ENCODE assay signal across 11 cellular contexts in genomic region chr2:74205113-74205512, GRCh38. TPM values are rescaled to one million over a fixed set of nuclear protein-coding genes. Genes with fewer than 3 reads are reported as not detected.
DNase-seq lines count a peak whose midpoint lies in the region; ATAC-seq, FAIRE-seq and TF ChIP-seq lines count a peak whose summit lies in the region.
"Had no signal": no experiment of that assay in that cellular context is flagged by ENCODE, and none has a peak within 500 bp of the region (broad histone marks: within the 10 kb centered on the region; RNA-seq: fewer than 3 reads in every experiment).

No MANE protein-coding gene starts in this region.

- peak overlapping the region; percentile 13; the same call in 1 of the 2 replicates for H3K27ac Mint-ChIP-seq in HFFc6
- H3K27ac Mint-ChIP-seq in activated naive CD8-positive, alpha-beta T cell treated with anti-CD3 and anti-CD28 coated beads for 36 hours = peak overlapping the region; percentile 97

- H3K36me3 Mint-ChIP-seq in HFFc6 (ENCODE audit: low read depth) = peaks cover 12% of the 10 kb centered on the region
- H3K36me3 Mint-ChIP-seq in activated naive CD8-positive, alpha-beta T cell treated with anti-CD3 and anti-CD28 coated beads for 36 hours = peaks cover 85% of the 10 kb centered on the region

- POLR2A ChIA-PET in A549 (lab: Yijun Ruan, JAX) = interaction anchor here (1.0 to 1.6 kb wide), 2 partner anchors 9 to 27 kb away, joined by 5 to 6 read pairs; partner anchors contain the start of gene MOB1A

- ATAC-seq in A549 = no peak; a peak in 1 of 6 replicates
- no peak for ATAC-seq in HG03378 (IDR thresholded peaks at IDR 0.05; ENCODE audit: unreplicated experiment)
- ATAC-seq in GM21367 (IDR thresholded peaks at IDR 0.05; ENCODE audit: unreplicated experiment) = no peak

- CTCF ChIA-PET in A549 (lab: Yijun Ruan, JAX) = interaction anchor here (0.6 to 1.7 kb wide), 5 partner anchors 9 to 44 kb away, joined by 3 to 4 read pairs (median 3); partner anchors contain the start of gene MOB1A

- H3K4me1 ChIP-seq in A549 = peaks cover 62% of the 10 kb centered on the region

- DNase-seq in A549 (ENCODE audit: low read depth in 1 of 2, low spot score in 1 of 2) (no peak), HFFc6 (no peak), mesenteric fat pad (ENCODE audit: low spot score) (peak; percentile 47), SK-N-DZ (ENCODE audit: low spot score) (no peak), NCI-H748 (lab: John Stamatoyannopoulos, UW; ENCODE audit: unreplicated experiment) (no peak)
- DNase-seq in activated naive CD8-positive, alpha-beta T cell treated with anti-CD3 and anti-CD28 coated beads for 36 hours = no peak
- DNase-seq: KG1 had no signal

- no peak overlapping the region for H3K4me3 Mint-ChIP-seq in HFFc6
- peak overlapping the region; percentile 40 for H3K4me3 Mint-ChIP-seq in activated naive CD8-positive, alpha-beta T cell treated with anti-CD3 and anti-CD28 coated beads for 36 hours

- no peaks in the 10 kb centered on the region for H3K9me3 ChIP-seq in A549

- peaks cover 40% of the 10 kb centered on the region for H3K4me1 Mint-ChIP-seq in HFFc6 (ENCODE audit: low read depth)
- peaks cover 68% of the 10 kb centered on the region for H3K4me1 Mint-ChIP-seq in activated naive CD8-positive, alpha-beta T cell treated with anti-CD3 and anti-CD28 coated beads for 36 hours

- no peak for FAIRE-seq in A549 (lab: Jason Lieb, UNC)
- FAIRE-seq: colon had no signal

- no peak for TF ChIP-seq POLR2A in A549 (IDR thresholded peaks at IDR 0.05; ENCODE audit: low read length)

- TF ChIP-seq CTCF in A549 (IDR thresholded peaks at IDR 0.05) (no peak), HFFc6 (IDR thresholded peaks at IDR 0.05) (no peak)

- H3K27me3 Mint-ChIP-seq in HFFc6 (ENCODE audit: insufficient read depth) = no peaks in the 10 kb centered on the region; the same call in 1 of the 2 replicates
- H3K27me3 Mint-ChIP-seq in activated naive CD8-positive, alpha-beta T cell treated with anti-CD3 and anti-CD28 coated beads for 36 hours = no peaks in the 10 kb centered on the region

- no peak overlapping the region for H3K27ac ChIP-seq in A549

- no peak for TF ChIP-seq EP300 in A549 (IDR thresholded peaks at IDR 0.05)

- TF ChIP-seq RAD21 in A549 (conservative IDR thresholded peaks at IDR 0.05 in 1 of 2, IDR thresholded peaks at IDR 0.05 in 1 of 2) = no peak

- peak overlapping the region; percentile 30 for H3K4me2 ChIP-seq in A549

- no peak overlapping the region for H3K4me3 ChIP-seq in A549
- H3K4me3 ChIP-seq: SK-N-MC had no signal

- WGBS in A549 (ENCODE audit: missing lambda C conversion rate) = 79% methylated on average over 5 of the region's 5 CpGs

- no peaks in the 10 kb centered on the region for H3K9me3 Mint-ChIP-seq in HFFc6
- H3K9me3 Mint-ChIP-seq in activated naive CD8-positive, alpha-beta T cell treated with anti-CD3 and anti-CD28 coated beads for 36 hours = no peaks in the 10 kb centered on the region

TF ChIP-seq in A549, 52 proteins besides CTCF, POLR2A, EP300 and RAD21 (continues in another document):
- TF ChIP-seq E2F6 (IDR thresholded peaks at IDR 0.05; ENCODE audit: borderline replicate concordance, low read depth) (no peak), SMC3 (IDR thresholded peaks at IDR 0.05) (no peak), CHD4 (IDR thresholded peaks at IDR 0.05; ENCODE audit: borderline replicate concordance) (no peak), BCL3 (IDR thresholded peaks at IDR 0.05) (no peak), ATOH8 (CRISPR knock-in tag; IDR thresholded peaks at IDR 0.05; ENCODE audit: low read depth) (no peak), HMGXB4 (CRISPR knock-in tag; IDR thresholded peaks at IDR 0.05; ENCODE audit: borderline replicate concordance) (no peak), MAX (IDR thresholded peaks at IDR 0.05) (no peak), HES2 (IDR thresholded peaks at IDR 0.05) (no peak), ZNF302 (CRISPR knock-in tag; IDR thresholded peaks at IDR 0.05) (no peak), POLR2AphosphoS2 (conservative IDR thresholded peaks at IDR 0.05; ENCODE audit: low read length) (no peak)

RNA-seq across cellular contexts. Expression of gene MTHFD2, which starts 6.7 kb away (rescaled TPM):
- polyA plus RNA-seq in A549 (2011; rRNA removed) (429 and 608 TPM in 2 replicates), A549 (2017; fragmentation: RNase III; extraction: RNeasy Plus Mini Kit Qiagen cat#74134 plus additional on column Dnase treatment) (149 to 188 TPM (median 153 TPM) in 3 replicates)
- polyA plus RNA-seq in A549 (2012; cell fraction: cytosol; rRNA removed) = 270 and 278 TPM in 2 replicates
- polyA plus RNA-seq in A549 (2012; cell fraction: nucleus; rRNA removed) = 61.1 and 149 TPM in 2 replicates
- 254 and 261 TPM in 2 replicates for polyA minus RNA-seq in A549 (2011; rRNA and poly(A)+ RNA removed)
- 10 to 100 TPM; 75.3 to 99.6 (median 85.1) TPM for total RNA-seq in HFFc6 (2021; fragmentation: NEBNext Ultra II Directional; extraction: Animal tissue kit (Norgen Biotek cat#: 25700))
- 100 to 1,000 TPM; 375 to 398 TPM for total RNA-seq in activated naive CD8-positive, alpha-beta T cell treated with anti-CD3 and anti-CD28 coated beads for 36 hours
- 47.4 TPM for total RNA-seq in mesenteric fat pad
- 271 and 312 TPM in 2 replicates for polyA plus RNA-seq in SK-N-DZ (2014; cell fraction: cytosol; rRNA removed)
- polyA plus RNA-seq in SK-N-DZ (2014; cell fraction: nucleus; rRNA removed) = 109 and 143 TPM in 2 replicates

RNA-seq across cellular contexts. Expression of gene MOB1A, which starts 26.4 kb away (rescaled TPM):
- polyA plus RNA-seq in A549 (2011; rRNA removed) (108 and 118 TPM in 2 replicates), A549 (2017; fragmentation: RNase III; extraction: RNeasy Plus Mini Kit Qiagen cat#74134 plus additional on column Dnase treatment) (65.5 to 72.6 TPM (median 71.8 TPM) in 3 replicates)
- 21.2 and 26.8 TPM in 2 replicates for polyA plus RNA-seq in A549 (2012; cell fraction: cytosol; rRNA removed)
- polyA plus RNA-seq in A549 (2012; cell fraction: nucleus; rRNA removed) = 7.6 and 18.8 TPM in 2 replicates
- 44.9 and 50.3 TPM in 2 replicates for polyA minus RNA-seq in A549 (2011; rRNA and poly(A)+ RNA removed)
- 100 to 1,000 TPM in 5 of 6 experiments, 10 to 100 TPM in 1; 95.4 to 121 (median 112) TPM for total RNA-seq in HFFc6 (2021; fragmentation: NEBNext Ultra II Directional; extraction: Animal tissue kit (Norgen Biotek cat#: 25700))
- 100 to 1,000 TPM; 156 to 161 TPM for total RNA-seq in activated naive CD8-positive, alpha-beta T cell treated with anti-CD3 and anti-CD28 coated beads for 36 hours
- total RNA-seq in mesenteric fat pad = 109 TPM
- polyA plus RNA-seq in SK-N-DZ (2014; cell fraction: cytosol; rRNA removed) = 42.2 and 50.9 TPM in 2 replicates
- 10.6 and 31.7 TPM in 2 replicates for polyA plus RNA-seq in SK-N-DZ (2014; cell fraction: nucleus; rRNA removed)

RNA-seq across cellular contexts. Expression of gene BOLA3, which starts 57.4 kb away (rescaled TPM):
- polyA plus RNA-seq in A549 (2011; rRNA removed) (93.9 and 136 TPM in 2 replicates), A549 (2017; fragmentation: RNase III; extraction: RNeasy Plus Mini Kit Qiagen cat#74134 plus additional on column Dnase treatment) (125 to 145 TPM (median 139 TPM) in 3 replicates)
- 117 and 146 TPM in 2 replicates for polyA plus RNA-seq in A549 (2012; cell fraction: cytosol; rRNA removed)
- 29.5 and 39.3 TPM in 2 replicates for polyA plus RNA-seq in A549 (2012; cell fraction: nucleus; rRNA removed)
- polyA minus RNA-seq in A549 (2011; rRNA and poly(A)+ RNA removed) = 7.1 and 7.7 TPM in 2 replicates
- total RNA-seq in HFFc6 (2021; fragmentation: NEBNext Ultra II Directional; extraction: Animal tissue kit (Norgen Biotek cat#: 25700)) = 10 to 100 TPM; 71.6 to 92.5 (median 80.8) TPM
- total RNA-seq in activated naive CD8-positive, alpha-beta T cell treated with anti-CD3 and anti-CD28 coated beads for 36 hours = 100 to 1,000 TPM; 148 to 154 TPM
- total RNA-seq in mesenteric fat pad = 42.2 TPM
- 87.8 and 89.7 TPM in 2 replicates for polyA plus RNA-seq in SK-N-DZ (2014; cell fraction: cytosol; rRNA removed)
- 43.4 and 51.8 TPM in 2 replicates for polyA plus RNA-seq in SK-N-DZ (2014; cell fraction: nucleus; rRNA removed)
